Comparison of ENCODE assay signal across 8 cellular contexts in genomic region chr3:52536369-52537164, GRCh38. TPM values are rescaled to one million over a fixed set of nuclear protein-coding genes. Genes with fewer than 3 reads are reported as not detected.
A peak's percentile ranks its signal among the peaks of the same experiment; 100 is the strongest.
DNase-seq lines count a peak whose midpoint lies in the region; ATAC-seq, FAIRE-seq and TF ChIP-seq lines count a peak whose summit lies in the region.

TSS of gene UQCC5 (plus strand) at chr3:52536605. CDS start at chr3:52536756, 151 bp downstream.

- H3K27me3 ChIP-seq in HAP-1 (ENCODE audit: low read depth) (no peaks in the 10 kb centered on the region), MG63 (no peaks in the 10 kb centered on the region)

- peak; percentile 93 for ATAC-seq in stimulated activated naive CD8-positive, alpha-beta T cell treated with anti-CD3 and anti-CD28 coated beads, Interleukin-15, Interleukin-2, amounts not matched to agents 100 U/mL and 50 U/mL, for 24 hours

- in situ Hi-C loops in HAP-1 (cut with MboI; ENCODE audit: low sequenced_read_pairs): loop anchor here (10.0 kb wide), 1 partner anchor 148 kb away; the partner anchor contains the start of genes GNL3 and PBRM1

- H3K27me3 Mint-ChIP-seq in nephron (ENCODE audit: low read depth): no peaks in the 10 kb centered on the region

- H3K27ac Mint-ChIP-seq in nephron: peak within 1 kb of the TSS; percentile 96 to 100 (median 98)

- peak within 1 kb of the TSS; percentile 97 to 100 (median 97) for H3K4me3 Mint-ChIP-seq in nephron

- H3K4me1 ChIP-seq in HAP-1: peaks cover 20% of the 10 kb centered on the region

- TF ChIP-seq CTCF in fibroblast of the aortic adventitia (IDR thresholded peaks at IDR 0.05; ENCODE audit: insufficient read depth, low read length) (no peak), nephron (IDR thresholded peaks at IDR 0.05; ENCODE audit: unreplicated experiment in 3 of 3) (no peak)

- peak; percentile 98 for FAIRE-seq in G401.6 (lab: Jason Lieb, UNC)

- no peaks in the 10 kb centered on the region for H3K9me3 Mint-ChIP-seq in nephron

- H3K36me3 Mint-ChIP-seq in nephron (ENCODE audit: low read depth): peaks cover 24% of the 10 kb centered on the region

- H3K4me1 Mint-ChIP-seq in nephron: peaks cover 44% of the 10 kb centered on the region

- H3K36me3 ChIP-seq in HAP-1 (replicated peaks): peaks cover 19% of the 10 kb centered on the region
- H3K36me3 ChIP-seq in MG63: peaks cover 13% of the 10 kb centered on the region

- H3K9me3 ChIP-seq in HAP-1 (no peaks in the 10 kb centered on the region), MG63 (no peaks in the 10 kb centered on the region)

- peak within 1 kb of the TSS; percentile 65 for H3K4me3 ChIP-seq in HAP-1
- peak within 1 kb of the TSS; percentile 84 for H3K4me3 ChIP-seq in MG63
- peak within 1 kb of the TSS; percentile 70 for H3K4me3 ChIP-seq in fibroblast of the aortic adventitia (ENCODE audit: low read depth, low read length)

- DNase-seq in HAP-1 (ENCODE audit: low spot score in 2 of 2): peak; percentile 97 to 98
- peak; percentile 96 for DNase-seq in MG63
- DNase-seq in SHP77 (lab: John Stamatoyannopoulos, UW): peak; percentile 95 to 97
- DNase-seq in activated effector memory CD4-positive, alpha-beta T cell treated with anti-CD3 and anti-CD28 coated beads, Interleukin-2, amount 50 U/mL, for 16 hours: peak; percentile 99
- DNase-seq in fibroblast of the aortic adventitia (ENCODE audit: low read depth): peak; percentile 97
- peak; percentile 97 for DNase-seq in stimulated activated naive CD8-positive, alpha-beta T cell treated with anti-CD3 and anti-CD28 coated beads, Interleukin-15, Interleukin-2, amounts not matched to agents 100 U/mL and 50 U/mL, for 24 hours

RNA-seq across cellular contexts. Expression of gene UQCC5, which starts in this region (rescaled TPM):
- 0.20 TPM in 1 of 2 replicates, not detected in the other for total RNA-seq in MG63 (2014; rRNA removed; shearing (Covaris generic); ENCODE audit: low replicate concordance)
- total RNA-seq in fibroblast of the aortic adventitia (ENCODE audit: low replicate concordance): 4.3 and 7.7 TPM in 2 replicates

Comparison
In these comparisons a context has a peak if more than half of its experiments do, and no peak if none do; other contexts are left out.
1. Peak in every context shown above with its lines: DNase-seq, ATAC-seq and H3K4me3 ChIP-seq.
2. Peak in DNase-seq and H3K4me3 ChIP-seq in MG63; RNA of the gene not detected or under 1 TPM.